In genomic region chr18:35136248-35136647, GRCh38 we compare ENCODE assay signal across 17 cellular contexts.
DNase-seq lines count a peak whose midpoint lies in the region; ATAC-seq and TF ChIP-seq lines count a peak whose summit lies in the region.
"Had no signal": no experiment of that assay in that cellular context is flagged by ENCODE, and none has a peak within 500 bp of the region (broad histone marks: within the 10 kb centered on the region; RNA-seq: fewer than 3 reads in every experiment).

No MANE protein-coding gene starts in this region.

- H4K91ac ChIP-seq in H9 (ENCODE audit: insufficient read length, low read depth, low read length): no peak overlapping the region

- H3K36me3 ChIP-seq in stomach smooth muscle (ENCODE audit: control insufficient read depth in 2 of 2, insufficient read depth in 2 of 2, low read length in 2 of 2): peaks cover 47 to 54% of the 10 kb centered on the region in 2 donors

- no peaks in the 10 kb centered on the region for H4K20me1 ChIP-seq in H9 (ENCODE audit: control insufficient read depth, insufficient read depth, insufficient read length)

- no peak overlapping the region for H3K4me2 ChIP-seq in H9 (ENCODE audit: insufficient read depth, insufficient read length, low read length)

- no peak overlapping the region for H4K8ac ChIP-seq in H9 (replicated peaks; ENCODE audit: insufficient read length, low read depth, low read length)

- H2BK12ac ChIP-seq in H9 (ENCODE audit: insufficient read length, low read depth, low read length): no peak overlapping the region

- H3K23me2 ChIP-seq in H9 (ENCODE audit: insufficient read length, low read depth, low read length, poor library complexity, severe bottlenecking): no peaks in the 10 kb centered on the region

- H3K9me3 ChIP-seq in right cardiac atrium (ENCODE audit: control insufficient read depth, low read length) (no peaks in the 10 kb centered on the region), stomach smooth muscle (ENCODE audit: control insufficient read depth in 2 of 2, low read length in 2 of 2) (no peaks in the 10 kb centered on the region), H9 (ENCODE audit: control insufficient read depth, low read depth, low read length) (no peaks in the 10 kb centered on the region)
- H3K9me3 ChIP-seq: HAP-1 had no signal

- no peak overlapping the region for H2BK15ac ChIP-seq in H9 (ENCODE audit: low read depth, low read length)

- H3K36me3 Mint-ChIP-seq in activated T-cell treated with anti-CD3 and anti-CD28 coated beads, Interleukin-2, amount 50 U/mL, for 24 hours (ENCODE audit: low read depth): peaks cover 95% of the 10 kb centered on the region
- peaks cover 16 to 22% (median 19%) of the 10 kb centered on the region in 3 experiments; a peak in 6 of 7 replicates for H3K36me3 Mint-ChIP-seq in H9 (ENCODE audit: insufficient read depth in 1 of 3, low read depth in 3 of 3)

- H3K79me2 ChIP-seq in H9 (ENCODE audit: insufficient read depth, low read length): no peaks in the 10 kb centered on the region

- H3K27me3 ChIP-seq in dorsolateral prefrontal cortex: no peaks in the 10 kb centered on the region
- H3K27me3 ChIP-seq in right cardiac atrium (ENCODE audit: control insufficient read depth, insufficient read depth): no peaks in the 10 kb centered on the region
- no peaks in the 10 kb centered on the region for H3K27me3 ChIP-seq in stomach smooth muscle (ENCODE audit: control insufficient read depth in 1 of 2, insufficient read depth in 2 of 2, low read length in 2 of 2)
- no peaks in the 10 kb centered on the region for H3K27me3 ChIP-seq in H9 (ENCODE audit: insufficient read depth, low read length)

- no peak overlapping the region for H2BK20ac ChIP-seq in H9 (ENCODE audit: low read depth, low read length, poor library complexity, severe bottlenecking)

- no peak overlapping the region for H3K23ac ChIP-seq in H9 (ENCODE audit: insufficient read length, low read depth, low read length)

- no peak overlapping the region for H3T11ph ChIP-seq in H9 (ENCODE audit: low read length)

- DNase-seq in activated T-cell treated with anti-CD3 and anti-CD28 coated beads, Interleukin-2, amount 50 U/mL, for 24 hours: no peak
- no peak for DNase-seq in activated T-cell treated with anti-CD3 and anti-CD28 coated beads for 4 hours
- no peak for DNase-seq in dorsolateral prefrontal cortex
- DNase-seq in right cardiac atrium: no peak
- DNase-seq in H9: no peak
- DNase-seq in KBM-7: no peak
- DNase-seq: COR-L47, DMS153, EL, Karpas-422, MM.1S, NCI-H1105, NCI-H1694 treated with DMSO at 0.1 percent for 48 hours had no signal

- H3K56ac ChIP-seq in H9 (ENCODE audit: insufficient read length, low read depth, low read length): no peak overlapping the region

- H2BK5ac ChIP-seq in H9 (ENCODE audit: insufficient read length, low read length): no peak overlapping the region

- TF ChIP-seq CTCF in dorsolateral prefrontal cortex (IDR thresholded peaks at IDR 0.05 in 54 of 56, conservative IDR thresholded peaks at IDR 0.05 in 2 of 56; ENCODE audit: low read depth in 1 of 56, partially characterized antibody in 56 of 56) (no peak), H9 (conservative IDR thresholded peaks at IDR 0.05) (no peak)

- H3K4me1 ChIP-seq in right cardiac atrium (ENCODE audit: control insufficient read depth, insufficient read depth, low read length) (peaks cover 13% of the 10 kb centered on the region), stomach smooth muscle (ENCODE audit: control insufficient read depth, insufficient read depth, low read length) (peaks cover 3% of the 10 kb centered on the region), H9 (ENCODE audit: insufficient read depth, low read length) (peaks cover 2% of the 10 kb centered on the region; the same call in 1 of the 2 replicates)
- H3K4me1 ChIP-seq: HAP-1 had no signal

- H3K18ac ChIP-seq in H9 (ENCODE audit: insufficient read length, low read depth, low read length): no peak overlapping the region

- H3K79me1 ChIP-seq in H9 (ENCODE audit: insufficient read depth, low read depth, low read length, poor library complexity, severe bottlenecking): no peaks in the 10 kb centered on the region

- ATAC-seq in right cardiac atrium: peak; percentile 78 to 81
- no peak for ATAC-seq in HG03565 (IDR thresholded peaks at IDR 0.05; ENCODE audit: unreplicated experiment)
- ATAC-seq: HepG2 had no signal

- no peak overlapping the region for H4K5ac ChIP-seq in H9 (ENCODE audit: insufficient read length, low read depth, low read length)

- intact Hi-C loops in dorsolateral prefrontal cortex (cut with DNase I): no loop called here
- intact Hi-C loops in right cardiac atrium (cut with DNase I): loop anchor here in 2 of 4 donors (10.0 kb wide), 1 partner anchor 91 kb away; the partner anchor contains the start of gene MAPRE2 (in 2 of the 2)

- H3K14ac ChIP-seq in H9 (ENCODE audit: insufficient read depth, low read length): no peak overlapping the region

- in situ Hi-C loops in KBM-7 (cut with MboI; ENCODE audit: low pct_unique_long_range_greater_than_20kb, low sequenced_read_pairs): loop anchor here (25.0 kb wide), 1 partner anchor 124 kb away; no protein-coding TSS in a partner anchor

- H3K27me3 Mint-ChIP-seq in activated T-cell treated with anti-CD3 and anti-CD28 coated beads, Interleukin-2, amount 50 U/mL, for 24 hours: no peaks in the 10 kb centered on the region
- peaks cover 2% of the 10 kb centered on the region for H3K27me3 Mint-ChIP-seq in H9 (ENCODE audit: low read depth)

- no peak overlapping the region for H3K4me3 Mint-ChIP-seq in activated T-cell treated with anti-CD3 and anti-CD28 coated beads, Interleukin-2, amount 50 U/mL, for 24 hours
- H3K4me3 Mint-ChIP-seq in H9: no peak overlapping the region

- H2AFZ ChIP-seq in H9 (ENCODE audit: low read length): no peak overlapping the region

- H3K27ac ChIP-seq in dorsolateral prefrontal cortex (peak overlapping the region in 47 of 59 donors; percentile 0 to 75 (median 43)), right cardiac atrium (ENCODE audit: low read length) (peak overlapping the region; percentile 93), stomach smooth muscle (ENCODE audit: low read length) (peak overlapping the region; percentile 31), H9 (ENCODE audit: insufficient read length, low read depth, low read length) (no peak overlapping the region)

- H2AK5ac ChIP-seq in H9 (ENCODE audit: insufficient read length, low read length): no peak overlapping the region

- H2BK120ac ChIP-seq in H9 (ENCODE audit: low read depth, low read length, poor library complexity, severe bottlenecking): no peak overlapping the region

- no peak overlapping the region for H3K9ac ChIP-seq in stomach smooth muscle (ENCODE audit: low read length in 2 of 2)
- no peak overlapping the region for H3K9ac ChIP-seq in H9 (ENCODE audit: extremely low read depth, insufficient read length, low read length)

- H3K27ac Mint-ChIP-seq in activated T-cell treated with anti-CD3 and anti-CD28 coated beads, Interleukin-2, amount 50 U/mL, for 24 hours: peak overlapping the region; percentile 47
- peak overlapping the region in 1 of 3 experiments; percentile 4; a peak in 1 of 7 replicates for H3K27ac Mint-ChIP-seq in H9

- no peak overlapping the region for H3K4me3 ChIP-seq in dorsolateral prefrontal cortex
- H3K4me3 ChIP-seq in right cardiac atrium (ENCODE audit: low read length): no peak overlapping the region
- H3K4me3 ChIP-seq in stomach smooth muscle (ENCODE audit: low read length in 2 of 2): no peak overlapping the region
- H3K4me3 ChIP-seq: HAP-1 had no signal

- 77% methylated on average over 3 of the region's 3 CpGs for WGBS in right cardiac atrium
- no CpG with 5 or more reads among the region's 3 CpGs for WGBS in H9 (ENCODE audit: extremely low coverage, insufficient read length, low lambda C conversion rate)

- no peaks in the 10 kb centered on the region for H3K9me3 Mint-ChIP-seq in activated T-cell treated with anti-CD3 and anti-CD28 coated beads, Interleukin-2, amount 50 U/mL, for 24 hours
- no peaks in the 10 kb centered on the region for H3K9me3 Mint-ChIP-seq in H9

- H3K4ac ChIP-seq in H9 (ENCODE audit: low read depth, low read length): no peak overlapping the region

- H3K4me1 Mint-ChIP-seq in activated T-cell treated with anti-CD3 and anti-CD28 coated beads, Interleukin-2, amount 50 U/mL, for 24 hours (ENCODE audit: low read depth): peaks cover 2% of the 10 kb centered on the region
- H3K4me1 Mint-ChIP-seq in H9: peaks cover 18 to 22% of the 10 kb centered on the region in 2 experiments
